ENCODE assay signal across 8 cellular contexts in genomic region chr12:104108755-104109445, GRCh38. TPM values are rescaled to one million over a fixed set of nuclear protein-coding genes. Genes with fewer than 3 reads are reported as not detected.
A peak's percentile ranks its signal among the peaks of the same experiment; 100 is the strongest.
DNase-seq lines count a peak whose midpoint lies in the region; ATAC-seq and TF ChIP-seq lines count a peak whose summit lies in the region.

No MANE protein-coding gene starts in this region.

- no peaks in the 10 kb centered on the region for H3K9me3 Mint-ChIP-seq in HFFc6
- no peaks in the 10 kb centered on the region for H3K9me3 Mint-ChIP-seq in WTC11

- H3K27me3 Mint-ChIP-seq in HFFc6 (ENCODE audit: insufficient read depth) (no peaks in the 10 kb centered on the region), WTC11 (ENCODE audit: low read depth) (no peaks in the 10 kb centered on the region)

- no peak overlapping the region for H3K27ac ChIP-seq in breast epithelium

- peak; percentile 91 for ATAC-seq in WTC11

- DNase-seq in DMS153 (lab: John Stamatoyannopoulos, UW) (peak; percentile 59), HFFc6 (peak; percentile 78), NCI-H2227 (lab: John Stamatoyannopoulos, UW; ENCODE audit: unreplicated experiment) (peak; percentile 88), WTC11 (ENCODE audit: low spot score) (peak; percentile 88), breast epithelium (ENCODE audit: low spot score in 2 of 2) (peak; percentile 69 to 76), inferior parietal cortex (ENCODE audit: extremely low spot score) (peak; percentile 92), mesenteric fat pad (ENCODE audit: low spot score) (no peak)
- DNase-seq in stimulated activated CD4-positive, alpha-beta T cell treated with anti-CD3 and anti-CD28 coated beads, Interleukin-15, amount 100 ng/mL, for 24 hours: peak; percentile 93

- TF ChIP-seq POLR2A in breast epithelium (IDR thresholded peaks at IDR 0.05): no peak

- H3K4me3 Mint-ChIP-seq in HFFc6 (no peak overlapping the region), WTC11 (no peak overlapping the region)

- H3K36me3 ChIP-seq in breast epithelium: no peaks in the 10 kb centered on the region

- no peaks in the 10 kb centered on the region for H3K4me1 ChIP-seq in breast epithelium

- POLR2A ChIA-PET in WTC11 (lab: Charles Lee): interaction anchor here (0.6 kb wide), 1 partner anchor 45 kb away, joined by 4 read pairs; the partner anchor contains the start of gene HCFC2

- TF ChIP-seq CTCF in HFFc6 (IDR thresholded peaks at IDR 0.05) (peak; percentile 96), WTC11 (IDR thresholded peaks at IDR 0.05) (peak; percentile 65), breast epithelium (IDR thresholded peaks at IDR 0.05) (peak; percentile 74 to 77 (median 77))

- H3K4me1 Mint-ChIP-seq in HFFc6 (ENCODE audit: low read depth) (peaks cover 23% of the 10 kb centered on the region), WTC11 (peaks cover 21% of the 10 kb centered on the region)

- intact Hi-C loops in breast epithelium (cut with DNase I; ENCODE audit: low total_unique reads): no loop called here

- H3K27me3 ChIP-seq in breast epithelium: no peaks in the 10 kb centered on the region

- H3K9me3 ChIP-seq in breast epithelium: no peaks in the 10 kb centered on the region

- H3K4me3 ChIP-seq in breast epithelium: no peak overlapping the region

- H3K36me3 Mint-ChIP-seq in HFFc6 (ENCODE audit: low read depth): 0 out of 2 replicates have a peak, but pooled peaks cover 5% of the 10 kb centered on the region
- H3K36me3 Mint-ChIP-seq in WTC11: no peaks in the 10 kb centered on the region

- CTCF ChIA-PET in WTC11 (lab: Charles Lee): interaction anchor here (0.5 to 2.6 kb wide), 37 partner anchors 10 to 594 kb away, joined by 3 to 73 read pairs (median 4); partner anchors contain the start of genes GLT8D2, HCFC2, HSP90B1 and NFYB

- H3K27ac Mint-ChIP-seq in HFFc6 (peak overlapping the region; percentile 22; the same call in 1 of the 2 replicates), WTC11 (no peak overlapping the region)

TF ChIP-seq in WTC11, 78 proteins besides CTCF, POLR2A, EP300 and RAD21 (continues in another document):
- TF ChIP-seq NFYB (CRISPR knock-in tag; conservative IDR thresholded peaks at IDR 0.05; ENCODE audit: low read depth) (no peak), ZNF121 (CRISPR knock-in tag; IDR thresholded peaks at IDR 0.05) (no peak), EMX1 (CRISPR knock-in tag; IDR thresholded peaks at IDR 0.05) (no peak), NFATC4 (CRISPR knock-in tag; IDR thresholded peaks at IDR 0.05) (no peak), AFF4 (CRISPR knock-in tag; IDR thresholded peaks at IDR 0.05; ENCODE audit: borderline replicate concordance) (no peak), ZNF671 (CRISPR knock-in tag; IDR thresholded peaks at IDR 0.05) (no peak), CREB1 (CRISPR knock-in tag; IDR thresholded peaks at IDR 0.05) (no peak), E2F1 (CRISPR knock-in tag; IDR thresholded peaks at IDR 0.05) (no peak), CDX4 (CRISPR knock-in tag; IDR thresholded peaks at IDR 0.05; ENCODE audit: borderline replicate concordance) (no peak), GABPB1 (CRISPR knock-in tag; IDR thresholded peaks at IDR 0.05) (no peak), PRDM15 (CRISPR knock-in tag; IDR thresholded peaks at IDR 0.05) (no peak)

RNA-seq across cellular contexts. Expression of gene NFYB, which starts 29.1 kb away (rescaled TPM):
- total RNA-seq in HFFc6 (2021; fragmentation: NEBNext Ultra II Directional; extraction: Animal tissue kit (Norgen Biotek cat#: 25700)): 10 to 100 TPM; 20.0 to 33.3 (median 27.0) TPM
- total RNA-seq in WTC11 (2021) (33.0 to 36.0 TPM (median 34.6 TPM) in 3 replicates), breast epithelium (10 to 100 TPM; 51.1 to 59.3 (median 54.2) TPM), mesenteric fat pad (30.3 TPM)

RNA-seq across cellular contexts. Expression of gene HCFC2, which starts 44.6 kb away (rescaled TPM):
- 10 to 100 TPM; 19.6 to 23.8 (median 21.9) TPM for total RNA-seq in HFFc6 (2021; fragmentation: NEBNext Ultra II Directional; extraction: Animal tissue kit (Norgen Biotek cat#: 25700))
- total RNA-seq in WTC11 (2021) (1.6 to 2.1 TPM (median 1.6 TPM) in 3 replicates), breast epithelium (10 to 100 TPM; 20.3 to 26.2 (median 23.2) TPM), mesenteric fat pad (19.6 TPM)

RNA-seq across cellular contexts. Expression of gene GLT8D2, which starts 58.9 kb away (rescaled TPM):
- total RNA-seq in HFFc6 (2021; fragmentation: NEBNext Ultra II Directional; extraction: Animal tissue kit (Norgen Biotek cat#: 25700)): 10 to 100 TPM; 36.4 to 58.0 (median 50.9) TPM
- total RNA-seq in WTC11 (2021) (4.5 to 10.2 TPM (median 8.8 TPM) in 3 replicates), breast epithelium (10 to 100 TPM in 2 of 3 donors, 1 to 10 TPM in 1; 8.6 to 20.8 (median 16.1) TPM), mesenteric fat pad (6.3 TPM)
